Comparison of ENCODE assay signal across 10 cellular contexts in genomic region chr21:23936224-23936623, GRCh38.
DNase-seq lines count a peak whose midpoint lies in the region; ATAC-seq and TF ChIP-seq lines count a peak whose summit lies in the region.
"Had no signal": no experiment of that assay in that cellular context is flagged by ENCODE, and none has a peak within 500 bp of the region (broad histone marks: within the 10 kb centered on the region; RNA-seq: fewer than 3 reads in every experiment).

No MANE protein-coding gene starts in this region.

- H3K79me2 ChIP-seq in OCI-LY3 (ENCODE audit: low read length): no peaks in the 10 kb centered on the region

- H3K27ac ChIP-seq in AG04450 (ENCODE audit: low read depth, low read length): no peak overlapping the region
- no peak overlapping the region for H3K27ac ChIP-seq in OCI-LY3 (ENCODE audit: low read length)
- H3K27ac ChIP-seq in CD4-positive, alpha-beta T cell (ENCODE audit: low read depth, low read length): no peak overlapping the region
- H3K27ac ChIP-seq: suprapubic skin had no signal

- POLR2A ChIA-PET in AG04450 (lab: Yijun Ruan, JAX): no interaction called here
- POLR2A ChIA-PET in CD4-positive, alpha-beta T cell (lab: Charles Lee): interaction anchor here (1.5 kb wide), 1 partner anchor 21 kb away, joined by 3 read pairs; no protein-coding TSS in a partner anchor

- H3K4me1 ChIP-seq in OCI-LY3 (ENCODE audit: low read length): peaks cover 28% of the 10 kb centered on the region
- H3K4me1 ChIP-seq: suprapubic skin had no signal

- no peaks in the 10 kb centered on the region for H4K20me1 ChIP-seq in OCI-LY3 (ENCODE audit: insufficient read depth, low read length)

- H3K36me3 Mint-ChIP-seq in activated naive CD8-positive, alpha-beta T cell treated with anti-CD3 and anti-CD28 coated beads for 36 hours: no peaks in the 10 kb centered on the region
- H3K36me3 Mint-ChIP-seq in CD4-positive, alpha-beta T cell (ENCODE audit: low read depth): no peaks in the 10 kb centered on the region
- H3K36me3 Mint-ChIP-seq in endothelial cell (ENCODE audit: low read depth, unreplicated experiment): no peaks in the 10 kb centered on the region

- no peaks in the 10 kb centered on the region for H3K4me1 Mint-ChIP-seq in activated naive CD8-positive, alpha-beta T cell treated with anti-CD3 and anti-CD28 coated beads for 36 hours
- H3K4me1 Mint-ChIP-seq in CD4-positive, alpha-beta T cell (ENCODE audit: low read depth): no peaks in the 10 kb centered on the region
- H3K4me1 Mint-ChIP-seq in endothelial cell (ENCODE audit: unreplicated experiment): no peaks in the 10 kb centered on the region

- H3K4me3 ChIP-seq in AG04450 (ENCODE audit: low read depth, low read length) (no peak overlapping the region), OCI-LY3 (ENCODE audit: low read length) (no peak overlapping the region)
- H3K4me3 ChIP-seq: suprapubic skin had no signal

- DNase-seq in AG04450 (ENCODE audit: low read depth, low spot score) (peak; percentile 27), erythroblast (lab: John Stamatoyannopoulos, UW) (peak; percentile 2 to 14), endothelial cell (ENCODE audit: low spot score) (no peak), DMS114 treated with DMSO at 0.1 percent for 48 hours (lab: John Stamatoyannopoulos, UW; ENCODE audit: unreplicated experiment) (no peak)
- no peak for DNase-seq in activated naive CD8-positive, alpha-beta T cell treated with anti-CD3 and anti-CD28 coated beads for 36 hours
- no peak for DNase-seq in CD4-positive, alpha-beta T cell
- DNase-seq: activated effector memory CD4-positive, alpha-beta T cell treated with anti-CD3 and anti-CD28 coated beads, Interleukin-2, amount 50 U/mL, for 16 hours had no signal

- peak; percentile 83 for TF ChIP-seq CTCF in AG04450 (IDR thresholded peaks at IDR 0.05; ENCODE audit: low read depth, low read length)
- TF ChIP-seq CTCF in GM12873 (IDR thresholded peaks at IDR 0.05; ENCODE audit: insufficient read depth, low read depth, low read length, missing control alignments): peak; percentile 45
- TF ChIP-seq CTCF in OCI-LY3 (IDR thresholded peaks at IDR 0.05; ENCODE audit: low read depth, low read length): peak; percentile 22; the same call in 1 of the 2 replicates
- TF ChIP-seq CTCF in CD4-positive, alpha-beta T cell (IDR thresholded peaks at IDR 0.05): no peak
- TF ChIP-seq CTCF in endothelial cell (IDR thresholded peaks at IDR 0.05; ENCODE audit: unreplicated experiment): no peak

- no peak overlapping the region for H3K9ac ChIP-seq in OCI-LY3 (ENCODE audit: low read length)

- TF ChIP-seq POLR2A in erythroblast (IDR thresholded peaks at IDR 0.05; ENCODE audit: low read length): no peak

- peaks cover 5% of the 10 kb centered on the region for H3K27me3 Mint-ChIP-seq in activated naive CD8-positive, alpha-beta T cell treated with anti-CD3 and anti-CD28 coated beads for 36 hours
- no peaks in the 10 kb centered on the region for H3K27me3 Mint-ChIP-seq in CD4-positive, alpha-beta T cell
- no peaks in the 10 kb centered on the region for H3K27me3 Mint-ChIP-seq in endothelial cell (ENCODE audit: unreplicated experiment)

- intact Hi-C loops in CD4-positive, alpha-beta T cell (cut with DNase I, micrococcal nuclease): no loop called here

- H2AFZ ChIP-seq in OCI-LY3 (ENCODE audit: low read depth, low read length): no peak overlapping the region

- H3K9me3 ChIP-seq in AG04450 (ENCODE audit: control insufficient read depth, insufficient read depth, low read length): no peaks in the 10 kb centered on the region
- no peaks in the 10 kb centered on the region for H3K9me3 ChIP-seq in OCI-LY3 (ENCODE audit: insufficient read depth, low read length)
- H3K9me3 ChIP-seq in CD4-positive, alpha-beta T cell (ENCODE audit: control insufficient read depth, low read length): no peaks in the 10 kb centered on the region
- H3K9me3 ChIP-seq: suprapubic skin had no signal

- CTCF ChIA-PET in AG04450 (lab: Charles Lee): interaction anchor here (0.6 to 2.1 kb wide), 14 partner anchors 8 to 1450 kb away, joined by 3 to 12 read pairs (median 6); no protein-coding TSS in a partner anchor
- CTCF ChIA-PET in CD4-positive, alpha-beta T cell (lab: Charles Lee): no interaction called here

- H3K36me3 ChIP-seq in OCI-LY3 (replicated peaks; ENCODE audit: low read depth, low read length): no peaks in the 10 kb centered on the region
- H3K36me3 ChIP-seq: suprapubic skin had no signal

- no peak for ATAC-seq in CD4-positive, alpha-beta T cell (ENCODE audit: poor library complexity)

- H3K27ac Mint-ChIP-seq in activated naive CD8-positive, alpha-beta T cell treated with anti-CD3 and anti-CD28 coated beads for 36 hours: no peak overlapping the region
- no peak overlapping the region for H3K27ac Mint-ChIP-seq in CD4-positive, alpha-beta T cell
- no peak overlapping the region for H3K27ac Mint-ChIP-seq in endothelial cell (ENCODE audit: unreplicated experiment)

- H3K27me3 ChIP-seq in AG04450 (ENCODE audit: control insufficient read depth, insufficient read depth, low read length) (no peaks in the 10 kb centered on the region), OCI-LY3 (ENCODE audit: low read depth, low read length) (no peaks in the 10 kb centered on the region)
- H3K27me3 ChIP-seq in CD4-positive, alpha-beta T cell (ENCODE audit: control insufficient read depth, insufficient read depth, low read length): no peaks in the 10 kb centered on the region
- H3K27me3 ChIP-seq: suprapubic skin had no signal

- no peaks in the 10 kb centered on the region for H3K9me3 Mint-ChIP-seq in activated naive CD8-positive, alpha-beta T cell treated with anti-CD3 and anti-CD28 coated beads for 36 hours
- H3K9me3 Mint-ChIP-seq in CD4-positive, alpha-beta T cell: no peaks in the 10 kb centered on the region
- peaks cover 5% of the 10 kb centered on the region for H3K9me3 Mint-ChIP-seq in endothelial cell (ENCODE audit: unreplicated experiment)

- H3K4me2 ChIP-seq in OCI-LY3 (ENCODE audit: low read length): peak overlapping the region; percentile 36; the same call in 1 of the 2 replicates

- H3K4me3 Mint-ChIP-seq in activated naive CD8-positive, alpha-beta T cell treated with anti-CD3 and anti-CD28 coated beads for 36 hours: no peak overlapping the region
- no peak overlapping the region for H3K4me3 Mint-ChIP-seq in CD4-positive, alpha-beta T cell
- no peak overlapping the region for H3K4me3 Mint-ChIP-seq in endothelial cell (ENCODE audit: unreplicated experiment)

Comparison
In these comparisons a context has a peak if more than half of its experiments do, and no peak if none do; other contexts are left out.
1. DNase-seq: peak in AG04450 (single experiment) and erythroblast (2 of 2); none in activated naive CD8-positive, alpha-beta T cell treated with anti-CD3 and anti-CD28 coated beads for 36 hours (single experiment), CD4-positive, alpha-beta T cell (0 of 10), endothelial cell (single experiment) and DMS114 treated with DMSO at 0.1 percent for 48 hours (single experiment).
2. CTCF ChIP-seq: peak in AG04450 (single experiment), GM12873 (single experiment) and OCI-LY3 (single experiment); none in CD4-positive, alpha-beta T cell (single experiment) and endothelial cell (single experiment).